In genomic region chr20:35306931-35307517, GRCh38 we compare ENCODE assay signal across 7 cellular contexts. TPM values are rescaled to one million over a fixed set of nuclear protein-coding genes. Genes with fewer than 3 reads are reported as not detected.
DNase-seq lines count a peak whose midpoint lies in the region; ATAC-seq and TF ChIP-seq lines count a peak whose summit lies in the region.

No MANE protein-coding gene starts in this region.

- H3K36me3 ChIP-seq in KMS-11 (ENCODE audit: insufficient read depth) = no peaks in the 10 kb centered on the region
- peaks cover 0 to 10% of the 10 kb centered on the region in 2 donors for H3K36me3 ChIP-seq in lung (ENCODE audit: control insufficient read depth in 2 of 2, insufficient read depth in 2 of 2, low read length in 2 of 2)
- H3K36me3 ChIP-seq in tibial nerve = peaks cover 0 to 7% (median 0%) of the 10 kb centered on the region in 3 donors

- TF ChIP-seq EP300 in tibial nerve (IDR thresholded peaks at IDR 0.05) = peak in 1 of 2 donors; percentile 49

- no peak overlapping the region for H3K4me2 ChIP-seq in KMS-11

- H2AFZ ChIP-seq in KMS-11 (ENCODE audit: low read depth) = no peak overlapping the region

- TF ChIP-seq POLR2A in tibial nerve (IDR thresholded peaks at IDR 0.05) = no peak

- no peaks in the 10 kb centered on the region for H4K20me1 ChIP-seq in KMS-11 (ENCODE audit: insufficient read depth)

- H3K27me3 ChIP-seq in KMS-11 (ENCODE audit: insufficient read depth, low read depth) (no peaks in the 10 kb centered on the region), lung (ENCODE audit: control insufficient read depth, insufficient read depth) (no peaks in the 10 kb centered on the region), tibial nerve (no peaks in the 10 kb centered on the region)

- H3K4me1 ChIP-seq in KMS-11 (ENCODE audit: low read depth, poor library complexity, severe bottlenecking) (peaks cover 18% of the 10 kb centered on the region), lung (ENCODE audit: control insufficient read depth in 2 of 2, insufficient read depth in 2 of 2, low read length in 2 of 2) (peaks cover 2 to 10% of the 10 kb centered on the region in 2 donors), tibial nerve (peaks cover 0 to 50% (median 22%) of the 10 kb centered on the region in 4 donors)

- ATAC-seq in lung (ENCODE audit: insufficient read depth, low FRiP score) (peak; percentile 52), GM18861 (IDR thresholded peaks at IDR 0.05; ENCODE audit: unreplicated experiment) (no peak)

- H3K9ac ChIP-seq in KMS-11 = no peak overlapping the region

- DNase-seq in EH (ENCODE audit: low read depth) = peak; percentile 82
- DNase-seq in SKM-1 treated with dmso at 0.1 percent for 144 hours (lab: John Stamatoyannopoulos, UW; ENCODE audit: unreplicated experiment) = peak; percentile 54
- peak; percentile 88 for DNase-seq in dermis blood vessel endothelial cell
- DNase-seq in lung (ENCODE audit: low spot score) = peak; percentile 55
- peak; percentile 26 to 28 for DNase-seq in tibial nerve (ENCODE audit: low spot score in 2 of 2)

- WGBS in lung, 2 donors = 40 to 51% methylated on average over 4 of the region's 4 CpGs
- WGBS in tibial nerve, 2 donors = 38 to 44% methylated on average over 1 to 4 of the region's 4 CpGs

- H3K27ac ChIP-seq in KMS-11 (no peak overlapping the region), lung (ENCODE audit: low read depth in 1 of 2, low read length in 1 of 2) (peak overlapping the region in 1 of 2 donors; percentile 63), tibial nerve (peak overlapping the region; percentile 33 to 89 (median 71))

- no peaks in the 10 kb centered on the region for H3K9me3 ChIP-seq in lung (ENCODE audit: control insufficient read depth in 2 of 2, insufficient read depth in 1 of 2, low read length in 1 of 2)
- H3K9me3 ChIP-seq in tibial nerve = no peaks in the 10 kb centered on the region

- TF ChIP-seq CTCF in KMS-11 (conservative IDR thresholded peaks at IDR 0.05; ENCODE audit: low read depth, low read length) = peak; percentile 86
- TF ChIP-seq CTCF in lung (IDR thresholded peaks at IDR 0.05; ENCODE audit: control extremely low read depth, extremely low read depth) = peak; percentile 38
- peak; percentile 41 to 56 (median 52) for TF ChIP-seq CTCF in tibial nerve (IDR thresholded peaks at IDR 0.05)

- H3K4me3 ChIP-seq in KMS-11 (IDR thresholded peaks at IDR 0.05; ENCODE audit: insufficient read depth, low read depth, low read length) = no peak overlapping the region
- no peak overlapping the region for H3K4me3 ChIP-seq in lung
- H3K4me3 ChIP-seq in tibial nerve = no peak overlapping the region

- H3K79me2 ChIP-seq in KMS-11 (ENCODE audit: insufficient read depth, low read depth) = no peaks in the 10 kb centered on the region

RNA-seq across cellular contexts. Expression of gene FAM83C, which starts 14.8 kb away (rescaled TPM):
- total RNA-seq in dermis blood vessel endothelial cell (not detected in 2 replicates), lung (not detected), tibial nerve (not detected)
- polyA plus RNA-seq in lung = not detected

RNA-seq across cellular contexts. Expression of gene EIF6, which starts 22.5 kb away (rescaled TPM):
- total RNA-seq in dermis blood vessel endothelial cell (147 and 186 TPM in 2 replicates), lung (100 to 1,000 TPM in 1 of 2 donors, 10 to 100 TPM in 1; 47.8 to 119 TPM), tibial nerve (100 to 1,000 TPM in 1 of 4 donors, 10 to 100 TPM in 3; 69.5 to 110 (median 86.8) TPM)
- 100 to 1,000 TPM; 118 to 191 TPM for polyA plus RNA-seq in lung

RNA-seq across cellular contexts. Expression of gene MMP24OS, which starts 29.1 kb away (rescaled TPM):
- total RNA-seq in dermis blood vessel endothelial cell (7.3 TPM in 2 replicates), lung (100 to 1,000 TPM in 1 of 2 donors, 10 to 100 TPM in 1; 32.1 to 117 TPM), tibial nerve (10 to 100 TPM; 30.4 to 41.2 (median 34.4) TPM)
- polyA plus RNA-seq in lung = 100 to 1,000 TPM in 1 of 2 donors, 10 to 100 TPM in 1; 27.8 to 106 TPM

Comparison
In these comparisons a context has a peak if more than half of its experiments do, and no peak if none do; other contexts are left out.
1. DNase-seq: peak in every context shown above with its lines; median percentile 88 in dermis blood vessel endothelial cell; 82 in EH; 55 in lung; 54 in SKM-1 treated with dmso at 0.1 percent for 144 hours; 27 in tibial nerve.